In the genomic region with DNA sequence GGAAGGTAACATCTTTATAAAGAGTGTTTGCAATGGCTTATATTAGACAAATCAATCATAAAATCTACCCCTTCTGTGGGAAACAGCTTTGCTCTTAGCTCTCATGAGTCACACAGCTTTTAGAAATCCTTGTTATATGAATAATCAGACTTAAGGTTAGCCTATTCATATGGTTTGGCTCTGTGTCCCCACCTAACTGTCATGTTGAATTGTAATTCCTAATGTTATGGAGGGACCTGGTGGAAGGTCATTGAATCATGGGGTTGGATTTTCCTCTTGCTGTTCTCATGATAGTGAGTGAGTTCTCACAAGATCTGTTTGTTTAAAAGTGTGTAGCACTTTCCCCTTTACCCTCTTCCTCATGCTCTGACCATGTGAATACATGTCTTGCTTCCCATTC, we compare ENCODE assay signal across 31 cellular contexts.
A peak's percentile ranks its signal among the peaks of the same experiment; 100 is the strongest.
DNase-seq lines count a peak whose midpoint lies in the region; ATAC-seq, FAIRE-seq and TF ChIP-seq lines count a peak whose summit lies in the region.
"Had no signal": no experiment of that assay in that cellular context is flagged by ENCODE, and none has a peak within 500 bp of the region (broad histone marks: within the 10 kb centered on the region; RNA-seq: fewer than 3 reads in every experiment).

No MANE protein-coding gene starts in this region.

- TF ChIP-seq CTCF in bronchial epithelial cell (IDR thresholded peaks at IDR 0.05; ENCODE audit: insufficient read depth, low read length, severe bottlenecking): no peak
- no peak for TF ChIP-seq CTCF in foreskin fibroblast (IDR thresholded peaks at IDR 0.05; ENCODE audit: low read depth, low read length)

- no peak for FAIRE-seq in bronchial epithelial cell (lab: Jason Lieb, UNC)
- FAIRE-seq: G401.6, HepG2, keratinocyte had no signal

- H3K27me3 ChIP-seq in bronchial epithelial cell (ENCODE audit: control insufficient read depth, insufficient read depth, low read length) (no peaks in the 10 kb centered on the region), mesendoderm (ENCODE audit: insufficient read depth, low read length, poor library complexity) (no peaks in the 10 kb centered on the region)
- H3K27me3 ChIP-seq: body of pancreas, heart left ventricle, neutrophil, tibial nerve had no signal

- H3K4me3 ChIP-seq in bronchial epithelial cell (ENCODE audit: low read depth, low read length): no peak overlapping the region
- H3K4me3 ChIP-seq in foreskin fibroblast (ENCODE audit: low read depth in 1 of 2, low read length in 2 of 2): no peak overlapping the region
- H3K4me3 ChIP-seq in mesendoderm (ENCODE audit: low read length): no peak overlapping the region
- H3K4me3 ChIP-seq: body of pancreas, heart left ventricle, left ventricle myocardium inferior, prostate gland, tibial nerve had no signal

- H3K9ac ChIP-seq in mesendoderm (ENCODE audit: low read length): no peak overlapping the region

- H3K18ac ChIP-seq in mesendoderm (ENCODE audit: low read length): no peak overlapping the region

- no peaks in the 10 kb centered on the region for H3K79me2 ChIP-seq in mesendoderm (ENCODE audit: control insufficient read depth, insufficient read depth, low read length)

- no peaks in the 10 kb centered on the region for H3K4me1 ChIP-seq in mesendoderm (ENCODE audit: control insufficient read depth, low read depth, low read length)
- H3K4me1 ChIP-seq: body of pancreas, Caco-2, heart left ventricle, left ventricle myocardium inferior, prostate gland, tibial nerve had no signal

- H3K4me2 ChIP-seq in mesendoderm (ENCODE audit: low read length): no peak overlapping the region

- H3K27ac ChIP-seq in mesendoderm (ENCODE audit: low read depth, low read length): no peak overlapping the region
- H3K27ac ChIP-seq: body of pancreas, C4-2B, heart left ventricle, HL-60, left ventricle myocardium inferior, neutrophil, prostate gland, tibial nerve had no signal

- H3K23ac ChIP-seq in mesendoderm (ENCODE audit: low read length): no peak overlapping the region

- no peak overlapping the region for H4K5ac ChIP-seq in mesendoderm (ENCODE audit: low read length)

- no peak overlapping the region for H2BK5ac ChIP-seq in mesendoderm (ENCODE audit: low read length)

- no peak overlapping the region for H4K8ac ChIP-seq in mesendoderm (ENCODE audit: low read depth, low read length)

- H3K79me1 ChIP-seq in mesendoderm (ENCODE audit: low read length): no peaks in the 10 kb centered on the region

- H2BK120ac ChIP-seq in mesendoderm (ENCODE audit: low read depth, low read length): no peak overlapping the region

- peak; percentile 56 for ATAC-seq in SK-N-SH treated with all-trans-retinoic acid at 6 μM for 48 hours
- ATAC-seq: activated CD8-positive, alpha-beta T cell treated with anti-CD3 and anti-CD28 coated beads, Interleukin-2, amount 10 ng/mL, durations not matched to agents 7 days and 5 days; body of pancreas; heart left ventricle; HepG2; Panc1 had no signal

- H2BK15ac ChIP-seq in mesendoderm (replicated peaks; ENCODE audit: low read depth): no peak overlapping the region

- H3K36me3 ChIP-seq in bronchial epithelial cell (ENCODE audit: control insufficient read depth, insufficient read depth, low read length) (no peaks in the 10 kb centered on the region), mesendoderm (ENCODE audit: control insufficient read depth, insufficient read depth, low read length) (no peaks in the 10 kb centered on the region)
- H3K36me3 ChIP-seq: heart left ventricle, left ventricle myocardium inferior, neutrophil, prostate gland, tibial nerve had no signal

- no peak overlapping the region for H3K56ac ChIP-seq in mesendoderm (ENCODE audit: low read length)

- DNase-seq in bronchial epithelial cell (ENCODE audit: low read depth): peak; percentile 48
- DNase-seq in foreskin fibroblast: peak; percentile 3 to 39
- DNase-seq in occipital lobe (lab: John Stamatoyannopoulos, UW): no peak
- no peak for DNase-seq in activated T-cell treated with anti-CD3 and anti-CD28 coated beads, Interleukin-2, amount 50 U/mL, for 48 hours
- no peak for DNase-seq in activated CD8-positive, alpha-beta memory T cell treated with anti-CD3 and anti-CD28 coated beads, Interleukin-2, amount 50 U/mL, for 4 hours
- no peak for DNase-seq in mesendoderm
- DNase-seq: activated CD4-positive, alpha-beta T cell treated with anti-CD3 and anti-CD28 coated beads for 4 hours; activated CD8-positive, alpha-beta T cell treated with anti-CD3 and anti-CD28 coated beads, Interleukin-2, amount 10 ng/mL, durations not matched to agents 7 days and 5 days; activated T-cell treated with anti-CD3 and anti-CD28 coated beads for 4 hours; body of pancreas; Caco-2; DMS53; H9; heart left ventricle; Kasumi-1; left ventricle myocardium inferior; NCI-H1417 treated with DMSO at 0.1 percent for 48 hours; NCI-H2081 treated with DMSO at 0.1 percent for 48 hours; NCI-H226; SHP77; stimulated activated CD4-positive, alpha-beta T cell treated with anti-CD3 and anti-CD28 coated beads, Interleukin-4, amount 100 ng/mL, for 4 hours had no signal

- H2AK5ac ChIP-seq in mesendoderm (ENCODE audit: low read length): no peak overlapping the region

- H3K4ac ChIP-seq in mesendoderm (ENCODE audit: low read depth, low read length): no peak overlapping the region

TF ChIP-seq in SK-N-SH treated with all-trans-retinoic acid at 6 μM for 48 hours, 23 proteins besides CTCF, POLR2A, EP300 and RAD21 (continues in another document):
- TF ChIP-seq ZNF565 (CRISPR knock-in tag; conservative IDR thresholded peaks at IDR 0.05; ENCODE audit: low read depth): no peak
- no peak for TF ChIP-seq SNAI2 (CRISPR knock-in tag; IDR thresholded peaks at IDR 0.05)
- TF ChIP-seq ZNF8 (CRISPR knock-in tag; IDR thresholded peaks at IDR 0.05): no peak
- TF ChIP-seq, protein P1, sequence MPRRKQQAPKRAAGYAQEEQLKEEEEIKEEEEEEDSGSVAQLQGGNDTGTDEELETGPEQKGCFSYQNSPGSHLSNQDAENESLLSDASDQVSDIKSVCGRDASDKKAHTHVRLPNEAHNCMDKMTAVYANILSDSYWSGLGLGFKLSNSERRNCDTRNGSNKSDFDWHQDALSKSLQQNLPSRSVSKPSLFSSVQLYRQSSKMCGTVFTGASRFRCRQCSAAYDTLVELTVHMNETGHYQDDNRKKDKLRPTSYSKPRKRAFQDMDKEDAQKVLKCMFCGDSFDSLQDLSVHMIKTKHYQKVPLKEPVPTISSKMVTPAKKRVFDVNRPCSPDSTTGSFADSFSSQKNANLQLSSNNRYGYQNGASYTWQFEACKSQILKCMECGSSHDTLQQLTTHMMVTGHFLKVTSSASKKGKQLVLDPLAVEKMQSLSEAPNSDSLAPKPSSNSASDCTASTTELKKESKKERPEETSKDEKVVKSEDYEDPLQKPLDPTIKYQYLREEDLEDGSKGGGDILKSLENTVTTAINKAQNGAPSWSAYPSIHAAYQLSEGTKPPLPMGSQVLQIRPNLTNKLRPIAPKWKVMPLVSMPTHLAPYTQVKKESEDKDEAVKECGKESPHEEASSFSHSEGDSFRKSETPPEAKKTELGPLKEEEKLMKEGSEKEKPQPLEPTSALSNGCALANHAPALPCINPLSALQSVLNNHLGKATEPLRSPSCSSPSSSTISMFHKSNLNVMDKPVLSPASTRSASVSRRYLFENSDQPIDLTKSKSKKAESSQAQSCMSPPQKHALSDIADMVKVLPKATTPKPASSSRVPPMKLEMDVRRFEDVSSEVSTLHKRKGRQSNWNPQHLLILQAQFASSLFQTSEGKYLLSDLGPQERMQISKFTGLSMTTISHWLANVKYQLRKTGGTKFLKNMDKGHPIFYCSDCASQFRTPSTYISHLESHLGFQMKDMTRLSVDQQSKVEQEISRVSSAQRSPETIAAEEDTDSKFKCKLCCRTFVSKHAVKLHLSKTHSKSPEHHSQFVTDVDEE (CRISPR knock-in tag; IDR thresholded peaks at IDR 0.05): no peak
- no peak for TF ChIP-seq TCF4 (CRISPR knock-in tag; IDR thresholded peaks at IDR 0.05; ENCODE audit: borderline replicate concordance)
- TF ChIP-seq, protein P2, sequence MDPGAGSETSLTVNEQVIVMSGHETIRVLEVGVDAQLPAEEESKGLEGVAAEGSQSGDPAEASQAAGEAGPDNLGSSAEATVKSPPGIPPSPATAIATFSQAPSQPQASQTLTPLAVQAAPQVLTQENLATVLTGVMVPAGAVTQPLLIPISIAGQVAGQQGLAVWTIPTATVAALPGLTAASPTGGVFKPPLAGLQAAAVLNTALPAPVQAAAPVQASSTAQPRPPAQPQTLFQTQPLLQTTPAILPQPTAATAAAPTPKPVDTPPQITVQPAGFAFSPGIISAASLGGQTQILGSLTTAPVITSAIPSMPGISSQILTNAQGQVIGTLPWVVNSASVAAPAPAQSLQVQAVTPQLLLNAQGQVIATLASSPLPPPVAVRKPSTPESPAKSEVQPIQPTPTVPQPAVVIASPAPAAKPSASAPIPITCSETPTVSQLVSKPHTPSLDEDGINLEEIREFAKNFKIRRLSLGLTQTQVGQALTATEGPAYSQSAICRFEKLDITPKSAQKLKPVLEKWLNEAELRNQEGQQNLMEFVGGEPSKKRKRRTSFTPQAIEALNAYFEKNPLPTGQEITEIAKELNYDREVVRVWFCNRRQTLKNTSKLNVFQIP (CRISPR knock-in tag; IDR thresholded peaks at IDR 0.05; ENCODE audit: borderline replicate concordance, low read depth): no peak
- no peak for TF ChIP-seq OSR1 (CRISPR knock-in tag; IDR thresholded peaks at IDR 0.05)
- TF ChIP-seq CSDC2 (CRISPR knock-in tag; IDR thresholded peaks at IDR 0.05): no peak
- no peak for TF ChIP-seq ZFP30 (CRISPR knock-in tag; IDR thresholded peaks at IDR 0.05)
- no peak for TF ChIP-seq ARNTL (CRISPR knock-in tag; IDR thresholded peaks at IDR 0.05; ENCODE audit: borderline replicate concordance, low read depth)
- no peak for TF ChIP-seq RARB (CRISPR knock-in tag; IDR thresholded peaks at IDR 0.05)
- TF ChIP-seq ISL1 (CRISPR knock-in tag; IDR thresholded peaks at IDR 0.05): no peak
- no peak for TF ChIP-seq ZFP3 (CRISPR knock-in tag; IDR thresholded peaks at IDR 0.05)
- no peak for TF ChIP-seq ESRRG (CRISPR knock-in tag; IDR thresholded peaks at IDR 0.05)
- TF ChIP-seq PPARA (CRISPR knock-in tag; IDR thresholded peaks at IDR 0.05; ENCODE audit: borderline replicate concordance): no peak
- no peak for TF ChIP-seq BACH2 (CRISPR knock-in tag; IDR thresholded peaks at IDR 0.05; ENCODE audit: borderline replicate concordance)
- TF ChIP-seq, protein P3, sequence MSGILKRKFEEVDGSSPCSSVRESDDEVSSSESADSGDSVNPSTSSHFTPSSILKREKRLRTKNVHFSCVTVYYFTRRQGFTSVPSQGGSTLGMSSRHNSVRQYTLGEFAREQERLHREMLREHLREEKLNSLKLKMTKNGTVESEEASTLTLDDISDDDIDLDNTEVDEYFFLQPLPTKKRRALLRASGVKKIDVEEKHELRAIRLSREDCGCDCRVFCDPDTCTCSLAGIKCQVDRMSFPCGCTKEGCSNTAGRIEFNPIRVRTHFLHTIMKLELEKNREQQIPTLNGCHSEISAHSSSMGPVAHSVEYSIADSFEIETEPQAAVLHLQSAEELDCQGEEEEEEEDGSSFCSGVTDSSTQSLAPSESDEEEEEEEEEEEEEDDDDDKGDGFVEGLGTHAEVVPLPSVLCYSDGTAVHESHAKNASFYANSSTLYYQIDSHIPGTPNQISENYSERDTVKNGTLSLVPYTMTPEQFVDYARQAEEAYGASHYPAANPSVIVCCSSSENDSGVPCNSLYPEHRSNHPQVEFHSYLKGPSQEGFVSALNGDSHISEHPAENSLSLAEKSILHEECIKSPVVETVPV (CRISPR knock-in tag; IDR thresholded peaks at IDR 0.05): no peak

Comparison
In these comparisons a context has a peak if more than half of its experiments do, and no peak if none do; other contexts are left out.
1. DNase-seq: peak in bronchial epithelial cell (single experiment) and foreskin fibroblast (2 of 2); none in occipital lobe (single experiment), activated T-cell treated with anti-CD3 and anti-CD28 coated beads, Interleukin-2, amount 50 U/mL, for 48 hours (0 of 2), activated CD8-positive, alpha-beta memory T cell treated with anti-CD3 and anti-CD28 coated beads, Interleukin-2, amount 50 U/mL, for 4 hours (single experiment) and mesendoderm (single experiment).